10 cellular contexts compared by ENCODE assay signal in the genomic region with DNA sequence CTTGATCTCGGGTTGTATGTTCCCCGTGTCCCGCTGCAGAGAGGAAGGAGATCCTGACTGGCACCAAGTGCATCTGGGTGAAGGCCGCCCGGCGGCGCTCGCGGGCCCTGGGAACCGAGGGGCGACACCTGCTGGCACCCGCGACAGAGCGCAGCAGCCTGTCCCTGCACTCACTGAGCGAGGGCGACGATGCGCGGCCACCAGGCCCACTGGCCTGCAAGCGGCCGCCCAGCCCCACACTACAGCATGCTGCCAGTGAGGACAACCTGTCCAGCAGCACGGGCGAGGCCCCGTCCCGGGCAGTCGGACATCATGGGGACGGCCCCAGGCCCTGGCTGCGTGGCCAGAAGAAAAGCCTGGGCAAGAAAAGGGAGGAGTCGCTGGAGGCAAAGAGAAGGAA. TPM values are rescaled to one million over a fixed set of nuclear protein-coding genes. Genes with fewer than 3 reads are reported as not detected.
DNase-seq lines count a peak whose midpoint lies in the region; ATAC-seq and TF ChIP-seq lines count a peak whose summit lies in the region.
"Had no signal": no experiment of that assay in that cellular context is flagged by ENCODE, and none has a peak within 500 bp of the region (broad histone marks: within the 10 kb centered on the region; RNA-seq: fewer than 3 reads in every experiment).

No MANE protein-coding gene starts in this region.

- 14% methylated on average over 29 of the region's 29 CpGs for WGBS in liver
- WGBS in thyroid gland, 2 donors: 16 to 22% methylated on average over 9 to 22 of the region's 29 CpGs

- H4K20me1 ChIP-seq in PC-3 (ENCODE audit: low read length): no peaks in the 10 kb centered on the region

- peak; percentile 41 for ATAC-seq in PC-3
- ATAC-seq in GM19324 (IDR thresholded peaks at IDR 0.05; ENCODE audit: low FRiP score, unreplicated experiment): no peak

- H3F3A ChIP-seq in PC-3 (ENCODE audit: low read length, unreplicated experiment): no peaks in the 10 kb centered on the region

- no peak overlapping the region for H3K27ac ChIP-seq in PC-3 (ENCODE audit: low read length)
- H3K27ac ChIP-seq in liver (ENCODE audit: low read depth in 1 of 2, low read length in 2 of 2): no peak overlapping the region
- H3K27ac ChIP-seq in thyroid gland: no peak overlapping the region
- H3K27ac ChIP-seq: SK-N-MC had no signal

- no peak for TF ChIP-seq POLR2A in thyroid gland (IDR thresholded peaks at IDR 0.05)

- H3K36me3 ChIP-seq in PC-3 (ENCODE audit: low read depth, low read length) (no peaks in the 10 kb centered on the region), liver (ENCODE audit: control insufficient read depth in 4 of 4, insufficient read depth in 3 of 4, low read depth in 1 of 4, low read length in 3 of 4) (no peaks in the 10 kb centered on the region), thyroid gland (no peaks in the 10 kb centered on the region)

- no peak overlapping the region for H2AFZ ChIP-seq in PC-3 (ENCODE audit: low read length)

- BruUV-seq in PC-3 (replicated peaks; lab: Mats Ljungman, UMichigan): no TSS peak

- peak; percentile 81 for DNase-seq in GM19240 (ENCODE audit: insufficient read length, low spot score)
- peak; percentile 44 for DNase-seq in PC-3
- DNase-seq in activated naive CD4-positive, alpha-beta T cell treated with anti-CD3 and anti-CD28 coated beads, Interleukin-2, amount 50 U/mL, for 16 hours: peak; percentile 33
- peak; percentile 83 to 84 for DNase-seq in thyroid gland
- DNase-seq in NCI-H2107 treated with DMSO at 0.1 percent for 48 hours (lab: John Stamatoyannopoulos, UW; ENCODE audit: unreplicated experiment): no peak
- DNase-seq in inferior parietal cortex (ENCODE audit: extremely low spot score): no peak

- POLR2A ChIA-PET in PC-3 (lab: Charles Lee; ENCODE audit: unreplicated experiment): no interaction called here

- TF ChIP-seq CTCF in PC-3 (conservative IDR thresholded peaks at IDR 0.05; ENCODE audit: low read depth, low read length) (peak; percentile 81), liver (IDR thresholded peaks at IDR 0.05; ENCODE audit: low read depth, low read length, missing input control) (peak; percentile 27), thyroid gland (IDR thresholded peaks at IDR 0.05) (peak in 4 of 6 experiments; percentile 41 to 69 (median 54))

- H3K9ac ChIP-seq in PC-3 (ENCODE audit: low read length) (no peak overlapping the region), liver (ENCODE audit: low read depth in 1 of 2, low read length in 2 of 2) (no peak overlapping the region)

- intact Hi-C loops in PC-3 (cut with micrococcal nuclease) (no loop called here), thyroid gland (cut with DNase I) (no loop called here)

- H3K4me2 ChIP-seq in PC-3 (ENCODE audit: low read length): no peak overlapping the region

- H3K9me2 ChIP-seq in PC-3 (replicated peaks; ENCODE audit: low read length): no peaks in the 10 kb centered on the region

- H3K4me3 ChIP-seq in PC-3 (ENCODE audit: low read length) (no peak overlapping the region), liver (ENCODE audit: low read depth in 1 of 3, low read length in 3 of 3) (no peak overlapping the region), thyroid gland (replicated peaks in 1 of 3) (no peak overlapping the region)
- H3K4me3 ChIP-seq: SK-N-MC had no signal

- H3K79me2 ChIP-seq in PC-3 (ENCODE audit: low read length): no peaks in the 10 kb centered on the region

- CTCF ChIA-PET in PC-3 (lab: Charles Lee): no interaction called here

- TF ChIP-seq RAD21 in liver (IDR thresholded peaks at IDR 0.05): peak in 1 of 2 donors; percentile 58

- no peaks in the 10 kb centered on the region for H3K9me3 ChIP-seq in PC-3 (ENCODE audit: low read length)
- no peaks in the 10 kb centered on the region for H3K9me3 ChIP-seq in liver (ENCODE audit: control insufficient read depth in 4 of 4, low read length in 3 of 4)
- H3K9me3 ChIP-seq in thyroid gland: no peaks in the 10 kb centered on the region

- H3K4me1 ChIP-seq in PC-3 (ENCODE audit: insufficient read depth, low read length) (no peaks in the 10 kb centered on the region), liver (ENCODE audit: control insufficient read depth in 4 of 4, insufficient read depth in 4 of 4, low read length in 3 of 4) (peaks cover 2 to 11% (median 6%) of the 10 kb centered on the region in 4 donors), thyroid gland (peaks cover 18 to 33% of the 10 kb centered on the region in 2 donors)

- H3K27me3 ChIP-seq in PC-3 (ENCODE audit: low read length): peaks cover 90% of the 10 kb centered on the region
- peaks cover 3 to 9% (median 4%) of the 10 kb centered on the region in 4 donors for H3K27me3 ChIP-seq in liver (ENCODE audit: control insufficient read depth in 4 of 4, insufficient read depth in 4 of 4, low read length in 3 of 4)
- H3K27me3 ChIP-seq in thyroid gland: no peaks in the 10 kb centered on the region

TF ChIP-seq in liver, 16 proteins besides CTCF, POLR2A, EP300 and RAD21:
- TF ChIP-seq FOXA2 (IDR thresholded peaks at IDR 0.05) (no peak), RXRA (IDR thresholded peaks at IDR 0.05) (no peak), NR2F2 (IDR thresholded peaks at IDR 0.05) (no peak), FOXA1 (IDR thresholded peaks at IDR 0.05) (no peak), JUND (IDR thresholded peaks at IDR 0.05) (no peak), ZBTB33 (IDR thresholded peaks at IDR 0.05) (no peak), TAF1 (conservative IDR thresholded peaks at IDR 0.05) (no peak), HNF4A (conservative IDR thresholded peaks at IDR 0.05) (no peak), GABPA (IDR thresholded peaks at IDR 0.05 in 1 of 2, conservative IDR thresholded peaks at IDR 0.05 in 1 of 2) (no peak), YY1 (IDR thresholded peaks at IDR 0.05) (no peak), HNF4G (IDR thresholded peaks at IDR 0.05) (no peak)
- TF ChIP-seq, protein P1, sequence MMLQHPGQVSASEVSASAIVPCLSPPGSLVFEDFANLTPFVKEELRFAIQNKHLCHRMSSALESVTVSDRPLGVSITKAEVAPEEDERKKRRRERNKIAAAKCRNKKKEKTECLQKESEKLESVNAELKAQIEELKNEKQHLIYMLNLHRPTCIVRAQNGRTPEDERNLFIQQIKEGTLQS (IDR thresholded peaks at IDR 0.05): no peak
- TF ChIP-seq, protein P2, sequence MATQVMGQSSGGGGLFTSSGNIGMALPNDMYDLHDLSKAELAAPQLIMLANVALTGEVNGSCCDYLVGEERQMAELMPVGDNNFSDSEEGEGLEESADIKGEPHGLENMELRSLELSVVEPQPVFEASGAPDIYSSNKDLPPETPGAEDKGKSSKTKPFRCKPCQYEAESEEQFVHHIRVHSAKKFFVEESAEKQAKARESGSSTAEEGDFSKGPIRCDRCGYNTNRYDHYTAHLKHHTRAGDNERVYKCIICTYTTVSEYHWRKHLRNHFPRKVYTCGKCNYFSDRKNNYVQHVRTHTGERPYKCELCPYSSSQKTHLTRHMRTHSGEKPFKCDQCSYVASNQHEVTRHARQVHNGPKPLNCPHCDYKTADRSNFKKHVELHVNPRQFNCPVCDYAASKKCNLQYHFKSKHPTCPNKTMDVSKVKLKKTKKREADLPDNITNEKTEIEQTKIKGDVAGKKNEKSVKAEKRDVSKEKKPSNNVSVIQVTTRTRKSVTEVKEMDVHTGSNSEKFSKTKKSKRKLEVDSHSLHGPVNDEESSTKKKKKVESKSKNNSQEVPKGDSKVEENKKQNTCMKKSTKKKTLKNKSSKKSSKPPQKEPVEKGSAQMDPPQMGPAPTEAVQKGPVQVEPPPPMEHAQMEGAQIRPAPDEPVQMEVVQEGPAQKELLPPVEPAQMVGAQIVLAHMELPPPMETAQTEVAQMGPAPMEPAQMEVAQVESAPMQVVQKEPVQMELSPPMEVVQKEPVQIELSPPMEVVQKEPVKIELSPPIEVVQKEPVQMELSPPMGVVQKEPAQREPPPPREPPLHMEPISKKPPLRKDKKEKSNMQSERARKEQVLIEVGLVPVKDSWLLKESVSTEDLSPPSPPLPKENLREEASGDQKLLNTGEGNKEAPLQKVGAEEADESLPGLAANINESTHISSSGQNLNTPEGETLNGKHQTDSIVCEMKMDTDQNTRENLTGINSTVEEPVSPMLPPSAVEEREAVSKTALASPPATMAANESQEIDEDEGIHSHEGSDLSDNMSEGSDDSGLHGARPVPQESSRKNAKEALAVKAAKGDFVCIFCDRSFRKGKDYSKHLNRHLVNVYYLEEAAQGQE (IDR thresholded peaks at IDR 0.05): no peak

RNA-seq across cellular contexts. Expression of gene BTBD17, which starts 7.5 kb away (rescaled TPM):
- not detected in 2 replicates for total RNA-seq in PC-3 (2014; rRNA removed)
- not detected for total RNA-seq in liver
- polyA plus RNA-seq in liver: not detected
- under 1 TPM in 2 of 4 donors, not detected in 2; 0.67 to 0.89 TPM for total RNA-seq in thyroid gland

RNA-seq across cellular contexts. Expression of gene GPR142, which starts 13.2 kb away (rescaled TPM):
- total RNA-seq in PC-3 (2014; rRNA removed) (not detected in 2 replicates), liver (under 1 TPM in 1 of 2 donors, not detected in 1; 0.08 TPM), thyroid gland (under 1 TPM in 1 of 4 donors, not detected in 3; 0.67 TPM)
- under 1 TPM in 1 of 2 donors, not detected in 1; 0.05 TPM for polyA plus RNA-seq in liver
- total RNA-seq: mesothelial cell of epicardium had no signal

RNA-seq across cellular contexts. Expression of gene KIF19, which starts 28.1 kb away (rescaled TPM):
- total RNA-seq in PC-3 (2014; rRNA removed) (not detected in 2 replicates), liver (1 to 10 TPM in 1 of 2 donors, under 1 TPM in 1; 0.70 to 2.1 TPM), thyroid gland (1 to 10 TPM in 3 of 4 donors, under 1 TPM in 1; 0.94 to 7.7 (median 2.2) TPM)
- under 1 TPM; 0.42 to 0.96 TPM for polyA plus RNA-seq in liver
- total RNA-seq: mesothelial cell of epicardium had no signal

Comparison
In these comparisons a context has a peak if more than half of its experiments do, and no peak if none do; other contexts are left out.
1. DNase-seq: peak in GM19240 (single experiment), PC-3 (single experiment), activated naive CD4-positive, alpha-beta T cell treated with anti-CD3 and anti-CD28 coated beads, Interleukin-2, amount 50 U/mL, for 16 hours (single experiment) and thyroid gland (2 of 2); none in NCI-H2107 treated with DMSO at 0.1 percent for 48 hours (single experiment) and inferior parietal cortex (single experiment).
2. CTCF ChIP-seq: peak in every context shown above with its lines; median percentile 81 in PC-3; 54 in thyroid gland; 27 in liver.